8 cellular contexts compared by ENCODE assay signal in genomic region chr3:172461530-172462138, GRCh38. TPM values are rescaled to one million over a fixed set of nuclear protein-coding genes. Genes with fewer than 3 reads are reported as not detected.
DNase-seq lines count a peak whose midpoint lies in the region; ATAC-seq and TF ChIP-seq lines count a peak whose summit lies in the region.

No MANE protein-coding gene starts in this region.

- H3K9me3 Mint-ChIP-seq in activated naive CD8-positive, alpha-beta T cell treated with anti-CD3 and anti-CD28 coated beads for 36 hours, result no peaks in the 10 kb centered on the region

- H3K36me3 ChIP-seq in brain microvascular endothelial cell (replicated peaks) (no peaks in the 10 kb centered on the region), lung (ENCODE audit: control insufficient read depth in 2 of 2, insufficient read depth in 2 of 2, low read length in 2 of 2) (no peaks in the 10 kb centered on the region)

- H3K9me3 ChIP-seq in lung (ENCODE audit: control insufficient read depth in 2 of 2, insufficient read depth in 1 of 2, low read length in 1 of 2), result no peaks in the 10 kb centered on the region

- TF ChIP-seq CTCF in brain microvascular endothelial cell (IDR thresholded peaks at IDR 0.05; ENCODE audit: low read depth, low read length, missing control alignments) (peak; percentile 77), lung (IDR thresholded peaks at IDR 0.05; ENCODE audit: control extremely low read depth, extremely low read depth) (peak; percentile 50)

- ATAC-seq in GM21619 (IDR thresholded peaks at IDR 0.05; ENCODE audit: unreplicated experiment) (peak; percentile 50), lung (ENCODE audit: insufficient read depth, low FRiP score) (no peak)

- H3K4me1 Mint-ChIP-seq in activated naive CD8-positive, alpha-beta T cell treated with anti-CD3 and anti-CD28 coated beads for 36 hours, result no peaks in the 10 kb centered on the region

- H3K36me3 Mint-ChIP-seq in activated naive CD8-positive, alpha-beta T cell treated with anti-CD3 and anti-CD28 coated beads for 36 hours, result peaks cover under 1% of the 10 kb centered on the region

- H3K4me3 ChIP-seq in brain microvascular endothelial cell (ENCODE audit: low read depth, low read length) (no peak overlapping the region), lung (no peak overlapping the region)

- 38 to 41% methylated on average over 5 of the region's 5 CpGs for WGBS in lung, 2 donors

- in situ Hi-C loops in Caki2 (cut with HindIII; ENCODE audit: low pct_unique_long_range_greater_than_20kb, low sequenced_read_pairs), result no loop called here
- in situ Hi-C loops in brain microvascular endothelial cell (cut with HindIII; ENCODE audit: low pct_ligation_motif_present, low sequenced_read_pairs), result no loop called here

- DNase-seq in Caki2 (ENCODE audit: low read depth), result peak; percentile 32
- peak; percentile 9 for DNase-seq in NCI-H2171 (lab: John Stamatoyannopoulos, UW)
- DNase-seq in brain microvascular endothelial cell, result no peak
- no peak for DNase-seq in lung (ENCODE audit: low spot score)
- DNase-seq in NCI-H446 treated with DMSO at 0.1 percent for 48 hours (lab: John Stamatoyannopoulos, UW), result no peak
- no peak for DNase-seq in ureter (ENCODE audit: low spot score)
- DNase-seq in activated naive CD8-positive, alpha-beta T cell treated with anti-CD3 and anti-CD28 coated beads for 36 hours, result no peak

- peaks cover 0 to 3% of the 10 kb centered on the region in 2 donors for H3K4me1 ChIP-seq in lung (ENCODE audit: control insufficient read depth in 2 of 2, insufficient read depth in 2 of 2, low read length in 2 of 2)

- H3K27ac ChIP-seq in brain microvascular endothelial cell (no peak overlapping the region), lung (ENCODE audit: low read depth in 1 of 2, low read length in 1 of 2) (no peak overlapping the region)

- H3K27ac Mint-ChIP-seq in activated naive CD8-positive, alpha-beta T cell treated with anti-CD3 and anti-CD28 coated beads for 36 hours, result no peak overlapping the region

- peaks cover 2% of the 10 kb centered on the region for H3K27me3 Mint-ChIP-seq in activated naive CD8-positive, alpha-beta T cell treated with anti-CD3 and anti-CD28 coated beads for 36 hours

- H3K4me3 Mint-ChIP-seq in activated naive CD8-positive, alpha-beta T cell treated with anti-CD3 and anti-CD28 coated beads for 36 hours, result no peak overlapping the region

- H3K27me3 ChIP-seq in brain microvascular endothelial cell (replicated peaks) (no peaks in the 10 kb centered on the region), lung (ENCODE audit: control insufficient read depth, insufficient read depth) (no peaks in the 10 kb centered on the region)

RNA-seq across cellular contexts. Expression of gene GHSR, which starts 13.4 kb away (rescaled TPM):
- total RNA-seq in Caki2 (2014; rRNA removed; shearing (Covaris generic); ENCODE audit: low replicate concordance), result not detected in 2 replicates
- not detected for total RNA-seq in lung
- polyA plus RNA-seq in lung, result under 1 TPM in 1 of 2 donors, not detected in 1; 0.07 TPM
- not detected for total RNA-seq in ureter
- not detected for total RNA-seq in activated naive CD8-positive, alpha-beta T cell treated with anti-CD3 and anti-CD28 coated beads for 36 hours

Comparison
In these comparisons a context has a peak if more than half of its experiments do, and no peak if none do; other contexts are left out.
1. DNase-seq: peak in Caki2 (single experiment) and NCI-H2171 (single experiment); none in brain microvascular endothelial cell (single experiment), lung (single experiment), NCI-H446 treated with DMSO at 0.1 percent for 48 hours (single experiment), ureter (single experiment) and activated naive CD8-positive, alpha-beta T cell treated with anti-CD3 and anti-CD28 coated beads for 36 hours (single experiment).